In genomic region chr12:57765003-57765697, GRCh38 we compare ENCODE assay signal across 8 cellular contexts. TPM values are rescaled to one million over a fixed set of nuclear protein-coding genes. Genes with fewer than 3 reads are reported as not detected.
DNase-seq lines count a peak whose midpoint lies in the region; ATAC-seq, FAIRE-seq and TF ChIP-seq lines count a peak whose summit lies in the region.

No MANE protein-coding gene starts in this region.

- H3K4me1 Mint-ChIP-seq in activated naive CD8-positive, alpha-beta T cell treated with anti-CD3 and anti-CD28 coated beads, Interleukin-2, amount 50 U/mL, for 24 hours = peaks cover 43% of the 10 kb centered on the region

- DNase-seq in GM12891 (ENCODE audit: insufficient read length, low spot score) = no peak
- peak; percentile 68 for DNase-seq in RPMI8226
- DNase-seq in activated naive CD8-positive, alpha-beta T cell treated with anti-CD3 and anti-CD28 coated beads, Interleukin-2, amount 50 U/mL, for 24 hours = peak; percentile 67
- DNase-seq in stimulated activated CD4-positive, alpha-beta T cell treated with anti-CD3 and anti-CD28 coated beads, Interleukin-15, amount 100 ng/mL, for 24 hours = peak; percentile 80
- no peak for DNase-seq in cerebellar nuclear complex (lab: John Stamatoyannopoulos, UW)

- H3K27ac ChIP-seq in iPS-18a (ENCODE audit: low read length) = no peak overlapping the region

- peak overlapping the region; percentile 85 for H3K27ac Mint-ChIP-seq in activated naive CD8-positive, alpha-beta T cell treated with anti-CD3 and anti-CD28 coated beads, Interleukin-2, amount 50 U/mL, for 24 hours

- no peaks in the 10 kb centered on the region for H3K9me3 Mint-ChIP-seq in activated naive CD8-positive, alpha-beta T cell treated with anti-CD3 and anti-CD28 coated beads, Interleukin-2, amount 50 U/mL, for 24 hours

- peaks cover 55% of the 10 kb centered on the region for H3K27me3 ChIP-seq in iPS-18a (ENCODE audit: control insufficient read depth, insufficient read depth, low read length)

- H3K4me3 Mint-ChIP-seq in activated naive CD8-positive, alpha-beta T cell treated with anti-CD3 and anti-CD28 coated beads, Interleukin-2, amount 50 U/mL, for 24 hours = peak overlapping the region; percentile 87

- H3K4me1 ChIP-seq in iPS-18a (ENCODE audit: control insufficient read depth, low read depth, low read length) = peaks cover 17% of the 10 kb centered on the region

- H3K27me3 Mint-ChIP-seq in activated naive CD8-positive, alpha-beta T cell treated with anti-CD3 and anti-CD28 coated beads, Interleukin-2, amount 50 U/mL, for 24 hours = peaks cover 7% of the 10 kb centered on the region

- ATAC-seq in HG02571 (IDR thresholded peaks at IDR 0.05; ENCODE audit: unreplicated experiment) (peak; percentile 57), HG03457 (IDR thresholded peaks at IDR 0.05; ENCODE audit: unreplicated experiment) (no peak)
- ATAC-seq in activated naive CD8-positive, alpha-beta T cell treated with anti-CD3 and anti-CD28 coated beads, Interleukin-2, amount 50 U/mL, for 24 hours = peak; percentile 63

- peaks cover 19% of the 10 kb centered on the region for H3K36me3 ChIP-seq in iPS-18a (ENCODE audit: control insufficient read depth, low read depth, low read length)

- TF ChIP-seq POLR2A in GM12891 (IDR thresholded peaks at IDR 0.05; ENCODE audit: low read depth, low read length) = no peak

- H3K9ac ChIP-seq in iPS-18a (ENCODE audit: low read length) = no peak overlapping the region

- no peaks in the 10 kb centered on the region for H3K9me3 ChIP-seq in iPS-18a (ENCODE audit: control insufficient read depth, low read depth, low read length)

- peaks cover 47% of the 10 kb centered on the region for H3K36me3 Mint-ChIP-seq in activated naive CD8-positive, alpha-beta T cell treated with anti-CD3 and anti-CD28 coated beads, Interleukin-2, amount 50 U/mL, for 24 hours (ENCODE audit: low read depth)

- FAIRE-seq in GM12891 (lab: Jason Lieb, UNC) = peak; percentile 85

- peak overlapping the region; percentile 58 for H3K4me3 ChIP-seq in iPS-18a (ENCODE audit: low read length)

TF ChIP-seq in GM12891, 5 proteins besides CTCF, POLR2A, EP300 and RAD21:
- TF ChIP-seq POU2F2 (IDR thresholded peaks at IDR 0.05; ENCODE audit: low read depth, low read length) (no peak), SPI1 (IDR thresholded peaks at IDR 0.05; ENCODE audit: low read depth, low read length) (0 out of 2 replicates have a peak, but pooled peaks have one; percentile 17)

RNA-seq across cellular contexts. Expression of gene CYP27B1, which starts 1.7 kb away (rescaled TPM):
- 0.85 TPM for polyA plus RNA-seq in GM12891 (2012; ENCODE audit: low read depth, missing spikeins)

RNA-seq across cellular contexts. Expression of gene METTL1, which starts 6.8 kb away (rescaled TPM):
- polyA plus RNA-seq in GM12891 (2012; ENCODE audit: low read depth, missing spikeins) = 21.1 TPM

RNA-seq across cellular contexts. Expression of gene EEF1AKMT3, which starts 7.3 kb away (rescaled TPM):
- 2.0 TPM for polyA plus RNA-seq in GM12891 (2012; ENCODE audit: low read depth, missing spikeins)

RNA-seq across cellular contexts. Expression of gene MARCHF9, which starts 10.2 kb away (rescaled TPM):
- polyA plus RNA-seq in GM12891 (2012; ENCODE audit: low read depth, missing spikeins) = 6.8 TPM

RNA-seq across cellular contexts. Expression of gene CDK4, which starts 13.0 kb away (rescaled TPM):
- polyA plus RNA-seq in GM12891 (2012; ENCODE audit: low read depth, missing spikeins) = 100 TPM

Comparison
In these comparisons a context has a peak if more than half of its experiments do, and no peak if none do; other contexts are left out.
1. DNase-seq: peak in RPMI8226 (single experiment), activated naive CD8-positive, alpha-beta T cell treated with anti-CD3 and anti-CD28 coated beads, Interleukin-2, amount 50 U/mL, for 24 hours (single experiment) and stimulated activated CD4-positive, alpha-beta T cell treated with anti-CD3 and anti-CD28 coated beads, Interleukin-15, amount 100 ng/mL, for 24 hours (single experiment); none in GM12891 (single experiment) and cerebellar nuclear complex (0 of 2).